14 cellular contexts compared by ENCODE assay signal in genomic region chr2:136135462-136135861, GRCh38. TPM values are rescaled to one million over a fixed set of nuclear protein-coding genes. Genes with fewer than 3 reads are reported as not detected.
DNase-seq lines count a peak whose midpoint lies in the region; ATAC-seq and TF ChIP-seq lines count a peak whose summit lies in the region.
"Had no signal": no experiment of that assay in that cellular context is flagged by ENCODE, and none has a peak within 500 bp of the region (broad histone marks: within the 10 kb centered on the region; RNA-seq: fewer than 3 reads in every experiment).

No MANE protein-coding gene starts in this region.

- POLR2A ChIA-PET in T-cell (lab: Charles Lee) (interaction anchor here (0.6 to 5.7 kb wide), 21 partner anchors 8 to 1217 kb away, joined by 3 to 121 read pairs (median 13); partner anchors contain the start of genes CXCR4 (in 2 of the 2) and CCNT2 (in 1 of the 2)), GM10248 (lab: Yijun Ruan, JAX) (interaction anchor here (1.4 to 1.5 kb wide), 2 partner anchors 71 to 119 kb away, joined by 3 to 5 read pairs; no protein-coding TSS in a partner anchor)

- no peaks in the 10 kb centered on the region for H3K27me3 ChIP-seq in lower lobe of right lung (ENCODE audit: low read depth)
- H3K27me3 ChIP-seq in upper lobe of left lung, result no peaks in the 10 kb centered on the region

- H3K4me1 ChIP-seq in lower lobe of right lung (peaks cover 38% of the 10 kb centered on the region), upper lobe of left lung (peaks cover 3 to 29% (median 12%) of the 10 kb centered on the region in 4 donors)

- H3K27ac ChIP-seq in lower lobe of right lung (peak overlapping the region; percentile 72), upper lobe of left lung (peak overlapping the region; percentile 43 to 84 (median 78))

- H3K36me3 Mint-ChIP-seq in activated naive CD4-positive, alpha-beta T cell treated with anti-CD3 and anti-CD28 coated beads, Interleukin-2, amount 50 U/mL, for 24 hours, result peaks cover 5% of the 10 kb centered on the region
- no peaks in the 10 kb centered on the region for H3K36me3 Mint-ChIP-seq in activated naive CD4-positive, alpha-beta T cell treated with anti-CD3 and anti-CD28 coated beads for 36 hours (ENCODE audit: low read depth)
- no peaks in the 10 kb centered on the region for H3K36me3 Mint-ChIP-seq in T-cell

- ATAC-seq in T-cell (replicated peaks in 1 of 4), result no peak
- ATAC-seq in lower lobe of right lung, result no peak
- no peak for ATAC-seq in upper lobe of left lung (ENCODE audit: low FRiP score in 2 of 2)
- no peak for ATAC-seq in HG02759 (IDR thresholded peaks at IDR 0.05; ENCODE audit: unreplicated experiment)
- no peak for ATAC-seq in GM18505 (IDR thresholded peaks at IDR 0.05; ENCODE audit: unreplicated experiment)

- H3K27ac Mint-ChIP-seq in activated naive CD4-positive, alpha-beta T cell treated with anti-CD3 and anti-CD28 coated beads, Interleukin-2, amount 50 U/mL, for 24 hours, result peak overlapping the region; percentile 53
- no peak overlapping the region for H3K27ac Mint-ChIP-seq in activated naive CD4-positive, alpha-beta T cell treated with anti-CD3 and anti-CD28 coated beads for 36 hours
- peak overlapping the region; percentile 96 to 97 for H3K27ac Mint-ChIP-seq in T-cell

- peaks cover 98% of the 10 kb centered on the region for H3K4me1 Mint-ChIP-seq in activated naive CD4-positive, alpha-beta T cell treated with anti-CD3 and anti-CD28 coated beads, Interleukin-2, amount 50 U/mL, for 24 hours
- peaks cover 97% of the 10 kb centered on the region for H3K4me1 Mint-ChIP-seq in activated naive CD4-positive, alpha-beta T cell treated with anti-CD3 and anti-CD28 coated beads for 36 hours (ENCODE audit: low read depth)
- H3K4me1 Mint-ChIP-seq in T-cell, result peaks cover 97 to 98% (median 98%) of the 10 kb centered on the region in 3 donors

- H3K4me3 Mint-ChIP-seq in activated naive CD4-positive, alpha-beta T cell treated with anti-CD3 and anti-CD28 coated beads, Interleukin-2, amount 50 U/mL, for 24 hours, result peak overlapping the region; percentile 77
- no peak overlapping the region for H3K4me3 Mint-ChIP-seq in activated naive CD4-positive, alpha-beta T cell treated with anti-CD3 and anti-CD28 coated beads for 36 hours
- H3K4me3 Mint-ChIP-seq in T-cell, result peak overlapping the region; percentile 69 to 75 (median 71)

- TF ChIP-seq EP300 in upper lobe of left lung (IDR thresholded peaks at IDR 0.05), result no peak

- no peaks in the 10 kb centered on the region for H3K9me3 ChIP-seq in lower lobe of right lung
- H3K9me3 ChIP-seq in upper lobe of left lung, result no peaks in the 10 kb centered on the region

- no peak for DNase-seq in activated naive CD4-positive, alpha-beta T cell treated with anti-CD3 and anti-CD28 coated beads for 36 hours
- DNase-seq in T-cell (no peak), lower lobe of right lung (no peak), upper lobe of left lung (no peak), GM10248 (ENCODE audit: extremely low spot score) (no peak)
- DNase-seq: DMS79, NCI-H510A had no signal

- H3K36me3 ChIP-seq in lower lobe of right lung, result no peaks in the 10 kb centered on the region
- no peaks in the 10 kb centered on the region for H3K36me3 ChIP-seq in upper lobe of left lung

- no peaks in the 10 kb centered on the region for H3K9me3 Mint-ChIP-seq in activated naive CD4-positive, alpha-beta T cell treated with anti-CD3 and anti-CD28 coated beads, Interleukin-2, amount 50 U/mL, for 24 hours
- no peaks in the 10 kb centered on the region for H3K9me3 Mint-ChIP-seq in activated naive CD4-positive, alpha-beta T cell treated with anti-CD3 and anti-CD28 coated beads for 36 hours
- peaks cover 0 to 4% (median 0%) of the 10 kb centered on the region in 3 donors for H3K9me3 Mint-ChIP-seq in T-cell

- intact Hi-C loops in activated naive CD4-positive, alpha-beta T cell treated with anti-CD3 and anti-CD28 coated beads for 36 hours (cut with micrococcal nuclease), result loop anchor here (2.0 kb wide), 1 partner anchor 315 kb away; no protein-coding TSS in a partner anchor
- intact Hi-C loops in lower lobe of right lung (cut with DNase I), result no loop called here

- TF ChIP-seq CTCF in lower lobe of right lung (IDR thresholded peaks at IDR 0.05) (no peak), upper lobe of left lung (IDR thresholded peaks at IDR 0.05) (no peak), GM10248 (IDR thresholded peaks at IDR 0.05; ENCODE audit: control extremely low read depth, extremely low read depth, low read depth, missing control alignments) (no peak)

- H3K27me3 Mint-ChIP-seq in activated naive CD4-positive, alpha-beta T cell treated with anti-CD3 and anti-CD28 coated beads, Interleukin-2, amount 50 U/mL, for 24 hours, result no peaks in the 10 kb centered on the region
- peaks cover 21% of the 10 kb centered on the region for H3K27me3 Mint-ChIP-seq in activated naive CD4-positive, alpha-beta T cell treated with anti-CD3 and anti-CD28 coated beads for 36 hours (ENCODE audit: low read depth)
- H3K27me3 Mint-ChIP-seq in T-cell, result no peaks in the 10 kb centered on the region

- no peak overlapping the region for H3K4me3 ChIP-seq in lower lobe of right lung
- H3K4me3 ChIP-seq in upper lobe of left lung, result no peak overlapping the region
- H3K4me3 ChIP-seq: coronary artery, lung had no signal

- CTCF ChIA-PET in activated naive CD4-positive, alpha-beta T cell treated with anti-CD3 and anti-CD28 coated beads for 36 hours (lab: Charles Lee), result interaction anchor here (0.9 to 2.6 kb wide), 4 partner anchors 78 to 246 kb away, joined by 4 to 12 read pairs (median 4); no protein-coding TSS in a partner anchor
- CTCF ChIA-PET in T-cell (lab: Charles Lee), result interaction anchor here (0.8 to 3.0 kb wide), 12 partner anchors 8 to 259 kb away, joined by 3 to 20 read pairs (median 5); partner anchors contain the start of gene MCM6 (in 1 of the 2)
- CTCF ChIA-PET in GM10248 (lab: Yijun Ruan, JAX), result interaction anchor here (0.6 to 3.0 kb wide), 14 partner anchors 9 to 249 kb away, joined by 3 to 12 read pairs (median 4); no protein-coding TSS in a partner anchor

- TF ChIP-seq POLR2A in upper lobe of left lung (IDR thresholded peaks at IDR 0.05), result no peak
- TF ChIP-seq POLR2A in GM18505 (IDR thresholded peaks at IDR 0.05; ENCODE audit: borderline replicate concordance, extremely low read depth, insufficient read depth, insufficient read length), result no peak

RNA-seq across cellular contexts. Expression of gene CXCR4, which starts 17.5 kb away (rescaled TPM):
- 10 to 100 TPM; 70.2 to 72.6 TPM for total RNA-seq in activated naive CD4-positive, alpha-beta T cell treated with anti-CD3 and anti-CD28 coated beads for 36 hours
- total RNA-seq in T-cell (1,000 to 10,000 TPM in 2 of 5 donors, 100 to 1,000 TPM in 3; 274 to 1,514 (median 326) TPM), lower lobe of right lung (55.1 TPM), upper lobe of left lung (10 to 100 TPM; 27.3 to 71.2 (median 56.6) TPM)
- total RNA-seq: fibroblast of lung, RPMI7951 had no signal
